ENCODE assay signal across 15 cellular contexts in genomic region chr6:133337312-133337711, GRCh38.
A peak's percentile ranks its signal among the peaks of the same experiment; 100 is the strongest.
DNase-seq lines count a peak whose midpoint lies in the region; ATAC-seq and TF ChIP-seq lines count a peak whose summit lies in the region.
"Had no signal": no experiment of that assay in that cellular context is flagged by ENCODE, and none has a peak within 500 bp of the region (broad histone marks: within the 10 kb centered on the region; RNA-seq: fewer than 3 reads in every experiment).

No MANE protein-coding gene starts in this region.

- H3K9me3 ChIP-seq in GM23248 (ENCODE audit: low read depth) (no peaks in the 10 kb centered on the region), PC-3 (ENCODE audit: low read length) (no peaks in the 10 kb centered on the region), skeletal muscle satellite cell (replicated peaks; ENCODE audit: low read length) (no peaks in the 10 kb centered on the region), osteoblast (ENCODE audit: low read depth, low read length) (no peaks in the 10 kb centered on the region)

- POLR2A ChIA-PET in PC-3 (lab: Charles Lee; ENCODE audit: unreplicated experiment): no interaction called here

- H3K36me3 Mint-ChIP-seq in immature natural killer cell: no peaks in the 10 kb centered on the region

- H3K4me3 Mint-ChIP-seq in immature natural killer cell: no peak overlapping the region

- CTCF ChIA-PET in PC-3 (lab: Charles Lee): no interaction called here

- TF ChIP-seq CTCF in PC-3 (conservative IDR thresholded peaks at IDR 0.05; ENCODE audit: low read depth, low read length) (no peak), osteoblast (IDR thresholded peaks at IDR 0.05; ENCODE audit: extremely low read depth, low read depth, low read length) (no peak)

- H4K20me1 ChIP-seq in GM23248 (ENCODE audit: insufficient read depth): no peaks in the 10 kb centered on the region
- H4K20me1 ChIP-seq in PC-3 (ENCODE audit: low read length): no peaks in the 10 kb centered on the region
- H4K20me1 ChIP-seq in osteoblast (ENCODE audit: insufficient read depth, low read length): no peaks in the 10 kb centered on the region
- H4K20me1 ChIP-seq: BLaER1 treated with 17β-estradiol and CSF1 and Interleukin-3, amounts not matched to agents 10 nM and 100 nM had no signal

- no peaks in the 10 kb centered on the region for H3K79me2 ChIP-seq in GM23248 (ENCODE audit: insufficient read depth)
- peaks cover 7% of the 10 kb centered on the region for H3K79me2 ChIP-seq in PC-3 (ENCODE audit: low read length)
- H3K79me2 ChIP-seq in osteoblast (ENCODE audit: insufficient read depth, low read length): no peaks in the 10 kb centered on the region

- intact Hi-C loops in PC-3 (cut with micrococcal nuclease): no loop called here

- no peaks in the 10 kb centered on the region for H3K36me3 ChIP-seq in GM23248 (ENCODE audit: low read depth)
- no peaks in the 10 kb centered on the region for H3K36me3 ChIP-seq in PC-3 (ENCODE audit: low read depth, low read length)
- H3K36me3 ChIP-seq in skeletal muscle satellite cell (ENCODE audit: insufficient read depth, low read length): no peaks in the 10 kb centered on the region
- no peaks in the 10 kb centered on the region for H3K36me3 ChIP-seq in osteoblast (ENCODE audit: insufficient read depth, low read length)

- in situ Hi-C loops in GM23248 (cut with MboI): no loop called here

- no peaks in the 10 kb centered on the region for H3K4me1 ChIP-seq in GM23248 (ENCODE audit: insufficient read depth)
- H3K4me1 ChIP-seq in PC-3 (ENCODE audit: insufficient read depth, low read length): peaks cover 40% of the 10 kb centered on the region
- H3K4me1 ChIP-seq in skeletal muscle satellite cell (ENCODE audit: control insufficient read depth, insufficient read depth, low read length): peaks cover 42% of the 10 kb centered on the region
- peaks cover 26% of the 10 kb centered on the region for H3K4me1 ChIP-seq in osteoblast (ENCODE audit: insufficient read depth, low read length)
- H3K4me1 ChIP-seq: BLaER1 treated with 17β-estradiol and CSF1 and Interleukin-3, amounts not matched to agents 10 nM and 100 nM had no signal

- H3K4me2 ChIP-seq in GM23248 (ENCODE audit: unreplicated experiment) (no peak overlapping the region), PC-3 (ENCODE audit: low read length) (0 out of 2 replicates have a peak overlapping the region, but pooled peaks have one; percentile 18), skeletal muscle satellite cell (ENCODE audit: low read length) (peak overlapping the region; percentile 33), osteoblast (ENCODE audit: insufficient read depth, low read length) (no peak overlapping the region)
- H3K4me2 ChIP-seq: BLaER1 treated with 17β-estradiol and CSF1 and Interleukin-3, amounts not matched to agents 10 nM and 100 nM had no signal

- H3K27ac Mint-ChIP-seq in immature natural killer cell: no peak overlapping the region

- peaks cover 0 to 5% (median 0%) of the 10 kb centered on the region in 3 donors for H3K27me3 Mint-ChIP-seq in immature natural killer cell (ENCODE audit: low read depth in 3 of 3)

- no peaks in the 10 kb centered on the region for H3K4me1 Mint-ChIP-seq in immature natural killer cell

- H3K9ac ChIP-seq in GM23248: no peak overlapping the region
- H3K9ac ChIP-seq in PC-3 (ENCODE audit: low read length): no peak overlapping the region
- H3K9ac ChIP-seq in skeletal muscle satellite cell (ENCODE audit: low read depth, low read length): no peak overlapping the region
- H3K9ac ChIP-seq: BLaER1 treated with 17β-estradiol and CSF1 and Interleukin-3, amounts not matched to agents 10 nM and 100 nM had no signal

- H3K4me3 ChIP-seq in GM23248 (no peak overlapping the region), PC-3 (ENCODE audit: low read length) (no peak overlapping the region), skeletal muscle satellite cell (ENCODE audit: low read length) (no peak overlapping the region), osteoblast (ENCODE audit: insufficient read depth, low read length) (no peak overlapping the region)
- H3K4me3 ChIP-seq: BLaER1 treated with 17β-estradiol and CSF1 and Interleukin-3, amounts not matched to agents 10 nM and 100 nM; GM12878 had no signal

- no TSS peak for BruUV-seq in PC-3 (replicated peaks; lab: Mats Ljungman, UMichigan)

- DNase-seq in GM23248 (peak; percentile 20), PC-3 (peak; percentile 57), fibroblast of peridontal ligament (ENCODE audit: extremely low read depth) (peak; percentile 62), osteoblast (ENCODE audit: insufficient read length, low spot score, missing footprints) (no peak), immature natural killer cell (no peak), NCI-H82 treated with DMSO at 0.1 percent for 48 hours (lab: John Stamatoyannopoulos, UW; ENCODE audit: unreplicated experiment) (no peak)
- DNase-seq: NCI-H1694 treated with DMSO at 0.1 percent for 48 hours, NCI-H446, NCI-H748 treated with DMSO at 0.1 percent for 48 hours, Right ventricle myocardium superior had no signal

- H3K27ac ChIP-seq in GM23248 (no peak overlapping the region), PC-3 (ENCODE audit: low read length) (no peak overlapping the region; the same call in 1 of the 2 replicates), osteoblast (ENCODE audit: low read depth, low read length) (no peak overlapping the region)
- H3K27ac ChIP-seq: BLaER1 treated with 17β-estradiol and CSF1 and Interleukin-3, amounts not matched to agents 10 nM and 100 nM had no signal

- peaks cover 13% of the 10 kb centered on the region; the same call in 1 of the 2 replicates for H3K27me3 ChIP-seq in GM23248 (replicated peaks; ENCODE audit: insufficient read depth)
- H3K27me3 ChIP-seq in PC-3 (ENCODE audit: low read length): no peaks in the 10 kb centered on the region
- no peaks in the 10 kb centered on the region for H3K27me3 ChIP-seq in skeletal muscle satellite cell (ENCODE audit: control insufficient read depth, insufficient read depth, low read length)
- no peaks in the 10 kb centered on the region for H3K27me3 ChIP-seq in osteoblast (ENCODE audit: insufficient read depth, low read length)
- H3K27me3 ChIP-seq: BLaER1 treated with 17β-estradiol and CSF1 and Interleukin-3, amounts not matched to agents 10 nM and 100 nM had no signal

- peaks cover 0 to 4% (median under 1%) of the 10 kb centered on the region in 6 donors for H3K9me3 Mint-ChIP-seq in immature natural killer cell

- H3K9me2 ChIP-seq in GM23248 (ENCODE audit: insufficient read depth) (no peaks in the 10 kb centered on the region), PC-3 (replicated peaks; ENCODE audit: low read length) (no peaks in the 10 kb centered on the region)

- H3F3A ChIP-seq in GM23248 (ENCODE audit: insufficient read depth): no peaks in the 10 kb centered on the region
- H3F3A ChIP-seq in PC-3 (ENCODE audit: low read length, unreplicated experiment): no peaks in the 10 kb centered on the region

- no peak overlapping the region for H2AFZ ChIP-seq in GM23248
- no peak overlapping the region for H2AFZ ChIP-seq in PC-3 (ENCODE audit: low read length)
- H2AFZ ChIP-seq in osteoblast (ENCODE audit: low read length): no peak overlapping the region

- 55 to 60% methylated on average over 1 of the region's 1 CpG for WGBS in GM23248 (ENCODE audit: low coverage in 1 of 2, low lambda C conversion rate in 2 of 2, missing lambda C conversion rate in 2 of 2), 2 experiments

- ATAC-seq in PC-3: no peak
- ATAC-seq: GM12878, HCT116, Panc1 had no signal

Comparison
In these comparisons a context has a peak if more than half of its experiments do, and no peak if none do; other contexts are left out.
1. DNase-seq: peak in GM23248 (single experiment), PC-3 (single experiment) and fibroblast of peridontal ligament (single experiment); none in osteoblast (single experiment), immature natural killer cell (0 of 3) and NCI-H82 treated with DMSO at 0.1 percent for 48 hours (single experiment).
2. H3K4me2 ChIP-seq: peak in PC-3 (single experiment) and skeletal muscle satellite cell (single experiment); none in GM23248 (single experiment) and osteoblast (single experiment).